Comparison of ENCODE assay signal across 1 cellular context in the genomic region with DNA sequence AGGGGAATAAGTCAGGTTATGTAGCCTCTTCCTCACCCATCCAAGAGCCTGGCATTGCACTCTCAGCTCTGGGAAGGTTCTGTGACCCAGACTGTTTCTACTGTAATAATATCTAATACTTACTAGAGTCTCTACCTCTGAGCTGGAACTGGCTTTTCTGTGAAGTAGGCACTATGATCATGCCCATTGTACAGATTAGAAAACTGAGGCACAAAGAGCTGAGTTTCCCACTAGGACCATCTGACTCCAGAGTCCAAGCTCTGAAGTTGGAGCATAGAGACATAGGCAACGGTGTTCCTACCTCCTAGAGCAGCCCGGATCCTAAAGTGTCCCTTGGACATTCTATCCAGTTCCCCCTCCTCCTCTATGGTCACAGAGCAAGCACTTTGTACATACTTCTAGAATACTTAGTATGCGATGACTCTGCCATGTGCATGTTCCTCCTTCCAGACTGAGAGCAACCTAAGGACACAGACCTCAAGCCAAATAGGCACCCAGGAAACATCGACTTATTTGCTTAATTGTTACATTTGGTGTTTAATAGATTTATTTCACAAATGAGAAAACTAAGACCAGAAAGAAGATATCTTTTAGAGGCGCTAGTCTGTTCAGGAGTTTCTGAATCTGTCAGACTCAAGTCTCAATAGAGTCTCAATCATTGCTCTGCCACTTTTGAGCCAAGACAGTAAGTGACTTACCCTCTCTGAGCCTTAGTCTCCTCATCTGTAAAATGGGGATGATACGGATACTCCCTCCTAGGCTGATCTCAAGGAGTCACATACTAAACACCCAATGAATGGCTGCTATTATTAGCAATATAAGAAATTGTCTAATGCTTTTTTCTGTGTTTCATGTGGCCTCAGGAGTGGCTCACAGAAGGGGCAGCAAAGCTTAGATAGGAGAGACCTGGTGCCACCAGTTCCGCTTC.
TF ChIP-seq lines count a peak whose summit lies in the region.

No MANE protein-coding gene starts in this region.

TF ChIP-seq in H1, 55 proteins besides CTCF, POLR2A, EP300 and RAD21:
- TF ChIP-seq HDAC2 (IDR thresholded peaks at IDR 0.05; ENCODE audit: borderline replicate concordance in 1 of 2, low read depth in 2 of 2, low read length in 2 of 2) = peak in 1 of 2 experiments; percentile 33; a peak in 1 of 4 replicates
- TF ChIP-seq NANOG (IDR thresholded peaks at IDR 0.05; ENCODE audit: insufficient read depth, low read depth, low read length, poor library complexity, severe bottlenecking) = no peak
- TF ChIP-seq EZH2 (IDR thresholded peaks at IDR 0.05; ENCODE audit: low read depth, low read length, severe bottlenecking) = no peak
- no peak for TF ChIP-seq CTBP2 (IDR thresholded peaks at IDR 0.05; ENCODE audit: borderline replicate concordance, insufficient read depth, insufficient read length, low read length)
- TF ChIP-seq, protein P1, sequence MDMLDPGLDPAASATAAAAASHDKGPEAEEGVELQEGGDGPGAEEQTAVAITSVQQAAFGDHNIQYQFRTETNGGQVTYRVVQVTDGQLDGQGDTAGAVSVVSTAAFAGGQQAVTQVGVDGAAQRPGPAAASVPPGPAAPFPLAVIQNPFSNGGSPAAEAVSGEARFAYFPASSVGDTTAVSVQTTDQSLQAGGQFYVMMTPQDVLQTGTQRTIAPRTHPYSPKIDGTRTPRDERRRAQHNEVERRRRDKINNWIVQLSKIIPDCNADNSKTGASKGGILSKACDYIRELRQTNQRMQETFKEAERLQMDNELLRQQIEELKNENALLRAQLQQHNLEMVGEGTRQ (IDR thresholded peaks at IDR 0.05; ENCODE audit: low read length) = no peak
- no peak for TF ChIP-seq CBX5 (IDR thresholded peaks at IDR 0.05; ENCODE audit: low read depth, low read length)
- TF ChIP-seq SP2 (IDR thresholded peaks at IDR 0.05; ENCODE audit: low read length) = peak; percentile 58; the same call in 1 of the 2 replicates
- no peak for TF ChIP-seq CHD2 (IDR thresholded peaks at IDR 0.05; ENCODE audit: low read length)
- no peak for TF ChIP-seq TAF7 (optimal IDR thresholded peaks at IDR 0.05; ENCODE audit: borderline replicate concordance, low read depth, low read length)
- no peak for TF ChIP-seq JUN (IDR thresholded peaks at IDR 0.05; ENCODE audit: low read depth, low read length)
- no peak for TF ChIP-seq RFX5 (IDR thresholded peaks at IDR 0.05; ENCODE audit: borderline replicate concordance, low read depth, low read length)
- TF ChIP-seq SIRT6 (IDR thresholded peaks at IDR 0.05; ENCODE audit: low read length) = no peak
- TF ChIP-seq KDM5A (IDR thresholded peaks at IDR 0.05; ENCODE audit: low read length) = no peak
- peak; percentile 75 for TF ChIP-seq KDM1A (IDR thresholded peaks at IDR 0.05; ENCODE audit: borderline replicate concordance, low read length)
